Comparison of ENCODE assay signal across 33 cellular contexts in the genomic region with DNA sequence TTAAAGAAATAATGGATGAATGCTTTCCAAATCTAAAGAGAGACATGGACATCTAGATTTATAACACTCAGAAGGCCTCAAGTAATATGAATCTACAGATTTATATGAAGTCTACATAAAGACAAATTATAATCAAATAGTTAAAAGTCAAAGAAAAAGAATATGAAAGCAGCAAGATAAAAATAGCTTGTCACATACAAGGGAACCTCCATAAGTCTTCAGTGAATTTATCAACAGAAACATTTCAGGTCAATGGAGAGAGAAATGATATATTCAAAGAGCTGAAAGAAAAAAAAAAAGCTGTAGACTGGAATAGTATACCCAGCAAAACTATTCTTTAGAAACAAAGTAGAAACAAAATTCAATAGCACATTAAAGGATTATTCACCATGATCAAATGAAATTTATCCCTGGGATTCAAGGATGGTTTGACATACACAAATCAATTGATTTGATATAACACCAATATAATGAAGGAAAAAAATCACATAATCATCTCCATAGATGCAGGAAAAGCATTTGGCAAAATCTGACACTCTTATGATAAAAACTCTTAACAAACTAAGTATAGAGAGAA.
"Had no signal": no experiment of that assay in that cellular context is flagged by ENCODE, and none has a peak within 500 bp of the region (broad histone marks: within the 10 kb centered on the region; RNA-seq: fewer than 3 reads in every experiment).

No MANE protein-coding gene starts in this region.

- H3K27ac ChIP-seq: adrenal gland, ascending aorta, body of pancreas, brain microvascular endothelial cell, breast epithelium, cardiac muscle cell had no signal

- H3K4me3 ChIP-seq: adrenal gland, ascending aorta, body of pancreas, breast epithelium, cardiac muscle cell had no signal

- FAIRE-seq: astrocyte, bronchial epithelial cell, colon had no signal

- H3K27me3 ChIP-seq: adrenal gland, ascending aorta, body of pancreas, brain microvascular endothelial cell, breast epithelium, cardiac muscle cell had no signal

- H3K4me1 ChIP-seq: adrenal gland, ascending aorta, body of pancreas, breast epithelium had no signal

- DNase-seq: activated effector memory CD4-positive, alpha-beta T cell treated with anti-CD3 and anti-CD28 coated beads, Interleukin-2, amount 50 U/mL, for 16 hours; activated effector memory CD4-positive, alpha-beta T cell treated with Interleukin-2 at 50 U/mL for 16 hours; activated gamma-delta T cell; activated gamma-delta T cell treated with Interleukin-2 at 50 U/mL for 16 hours; activated naive CD4-positive, alpha-beta T cell; activated naive CD4-positive, alpha-beta T cell treated with anti-CD3 and anti-CD28 coated beads for 36 hours; activated naive CD4-positive, alpha-beta T cell treated with anti-CD3 and anti-CD28 coated beads, Interleukin-2, amount 10 ng/mL, durations not matched to agents 7 days and 5 days; activated naive CD4-positive, alpha-beta T cell treated with anti-CD3 and anti-CD28 coated beads, Interleukin-2, amount 50 U/mL, for 16 hours; activated naive CD4-positive, alpha-beta T cell treated with Interleukin-2 at 50 U/mL for 16 hours; activated naive CD8-positive, alpha-beta T cell treated with anti-CD3 and anti-CD28 coated beads for 36 hours; activated naive CD8-positive, alpha-beta T cell treated with anti-CD3 and anti-CD28 coated beads, Interleukin-2, amount 10 ng/mL, durations not matched to agents 7 days and 5 days; activated naive CD8-positive, alpha-beta T cell treated with anti-CD3 and anti-CD28 coated beads, Interleukin-2, amount 50 U/mL, for 24 hours; activated T-cell treated with anti-CD3 and anti-CD28 coated beads, Interleukin-2, amount 50 U/mL, for 24 hours; activated T-cell treated with anti-CD3 and anti-CD28 coated beads, Interleukin-2, amount 50 U/mL, for 4 hours; activated T-cell treated with anti-CD3 and anti-CD28 coated beads, Interleukin-2, amount 50 U/mL, for 48 hours; activated T-cell treated with anti-CD3 and anti-CD28 coated beads, Interleukin-2, amount 50 U/mL, for 72 hours; adrenal gland; amniotic stem cell; anterior cingulate cortex; aorta; body of pancreas; brain microvascular endothelial cell; caudate nucleus; central memory CD4-positive, alpha-beta T cell; cerebellar nuclear complex had no signal

- ATAC-seq: activated naive CD4-positive, alpha-beta T cell treated with anti-CD3 and anti-CD28 coated beads, Interleukin-2, amount 50 U/mL, for 72 hours; activated naive CD8-positive, alpha-beta T cell treated with anti-CD3 and anti-CD28 coated beads, Interleukin-2, amount 50 U/mL, for 24 hours; activated T-cell treated with anti-CD3 and anti-CD28 coated beads, Interleukin-2, amount 50 U/mL, for 4 hours; activated T-cell treated with anti-CD3 and anti-CD28 coated beads, Interleukin-2, amount 50 U/mL, for 72 hours; activated T-helper 17 cell treated with anti-CD3 and anti-CD28 coated beads, Interleukin-2, amount 50 U/mL, for 72 hours; body of pancreas had no signal

- H3K9me3 ChIP-seq: body of pancreas had no signal

- H3K36me3 ChIP-seq: adrenal gland, ascending aorta, brain microvascular endothelial cell, breast epithelium, cardiac muscle cell had no signal
